25 cellular contexts compared by ENCODE assay signal in the genomic region with DNA sequence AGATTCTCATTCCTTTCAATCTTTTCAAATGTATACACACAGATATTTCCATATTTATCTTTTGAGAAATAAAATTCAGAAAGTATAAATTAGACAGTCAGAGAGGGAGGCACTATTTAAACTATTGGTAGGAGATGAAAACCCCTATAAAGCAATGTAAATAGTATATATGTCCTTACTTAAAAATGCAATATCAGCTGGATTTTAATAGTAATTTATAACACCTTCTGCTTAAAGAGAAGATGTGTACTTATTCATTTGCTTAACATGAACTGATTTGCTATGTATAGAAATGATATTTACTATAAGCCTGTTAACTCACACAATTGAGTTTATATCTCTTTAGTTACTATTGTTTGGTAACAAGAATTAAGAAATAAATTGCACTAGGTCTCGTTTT.
DNase-seq lines count a peak whose midpoint lies in the region; ATAC-seq, FAIRE-seq and TF ChIP-seq lines count a peak whose summit lies in the region.
"Had no signal": no experiment of that assay in that cellular context is flagged by ENCODE, and none has a peak within 500 bp of the region (broad histone marks: within the 10 kb centered on the region; RNA-seq: fewer than 3 reads in every experiment).

No MANE protein-coding gene starts in this region.

- no peak overlapping the region for H2AFZ ChIP-seq in HepG2 (ENCODE audit: low read length)
- H2AFZ ChIP-seq in K562 (ENCODE audit: low read depth, low read length): no peak overlapping the region

- H3K9me3 ChIP-seq in HepG2 (ENCODE audit: low read length): no peaks in the 10 kb centered on the region
- no peaks in the 10 kb centered on the region for H3K9me3 ChIP-seq in right lobe of liver
- no peaks in the 10 kb centered on the region for H3K9me3 ChIP-seq in K562 (replicated peaks; ENCODE audit: control insufficient read depth, insufficient read depth, low read depth, low read length)
- H3K9me3 ChIP-seq: BE2C, BLaER1 had no signal

- CTCF ChIA-PET in HepG2 (lab: Yijun Ruan, JAX; ENCODE audit: low intra/inter-chr PET ratio, low total read pairs): no interaction called here
- CTCF ChIA-PET in K562 (lab: Yijun Ruan, JAX; ENCODE audit: low intra/inter-chr PET ratio): no interaction called here

- ATAC-seq in HepG2 (no peak), right lobe of liver (no peak), K562 (no peak), left ventricle myocardium superior (no peak)
- ATAC-seq: GM12878 had no signal

- H3K9me1 ChIP-seq in K562 (ENCODE audit: control insufficient read depth, insufficient read depth, low read length): no peaks in the 10 kb centered on the region

- WGBS in HepG2 (ENCODE audit: low lambda C conversion rate): 0% methylated on average over 1 of the region's 1 CpG
- 22% methylated on average over 1 of the region's 1 CpG for WGBS in right lobe of liver (ENCODE audit: insufficient coverage, low coverage, low lambda C conversion rate, missing lambda C conversion rate)
- WGBS in K562 (ENCODE audit: insufficient coverage, low coverage, missing lambda C conversion rate): 0% methylated on average over 1 of the region's 1 CpG

- TF ChIP-seq CTCF in HepG2 (CRISPR knock-in tag; IDR thresholded peaks at IDR 0.05): no peak
- no peak for TF ChIP-seq CTCF in right lobe of liver (IDR thresholded peaks at IDR 0.05)
- TF ChIP-seq CTCF in K562 (IDR thresholded peaks at IDR 0.05 in 2 of 3, conservative IDR thresholded peaks at IDR 0.05 in 1 of 3; ENCODE audit: insufficient read depth in 2 of 3, low read depth in 1 of 3, low read length in 3 of 3): no peak

- no peaks in the 10 kb centered on the region for H4K20me1 ChIP-seq in HepG2 (ENCODE audit: insufficient read depth, low read length)
- no peaks in the 10 kb centered on the region for H4K20me1 ChIP-seq in K562 (replicated peaks; ENCODE audit: control insufficient read depth, insufficient read depth, low read length)
- H4K20me1 ChIP-seq: BLaER1 had no signal

- H3K27me3 ChIP-seq in HepG2 (ENCODE audit: control insufficient read depth in 1 of 2, insufficient read depth in 2 of 2, low read length in 2 of 2): no peaks in the 10 kb centered on the region
- no peaks in the 10 kb centered on the region for H3K27me3 ChIP-seq in right lobe of liver
- no peaks in the 10 kb centered on the region for H3K27me3 ChIP-seq in K562 (ENCODE audit: control insufficient read depth in 2 of 2, insufficient read depth in 2 of 2, low read length in 2 of 2)
- H3K27me3 ChIP-seq: BE2C, BLaER1 had no signal

- POLR2A ChIA-PET in HepG2 (lab: Yijun Ruan, JAX) (no interaction called here), K562 (lab: Yijun Ruan, JAX) (no interaction called here)

- TF ChIP-seq EP300 in HepG2 (IDR thresholded peaks at IDR 0.05; ENCODE audit: low read depth in 2 of 2, low read length in 2 of 2): no peak
- no peak for TF ChIP-seq EP300 in HepG2 (CRISPR knock-in tag; IDR thresholded peaks at IDR 0.05; ENCODE audit: borderline replicate concordance)
- TF ChIP-seq EP300 in K562 (IDR thresholded peaks at IDR 0.05; ENCODE audit: low read length): no peak

- no peak overlapping the region for H3K4me2 ChIP-seq in HepG2 (ENCODE audit: low read depth, low read length)
- H3K4me2 ChIP-seq in K562 (ENCODE audit: insufficient read depth, low read length): no peak overlapping the region
- H3K4me2 ChIP-seq: BLaER1 had no signal

- FAIRE-seq in HepG2 (lab: Jason Lieb, UNC): no peak
- no peak for FAIRE-seq in K562 (lab: Jason Lieb, UNC)
- FAIRE-seq: GM12878, GM12892, GM18507, GM19239 had no signal

- TF ChIP-seq RAD21 in HepG2 (CRISPR knock-in tag; IDR thresholded peaks at IDR 0.05) (no peak), K562 (CRISPR knock-in tag; conservative IDR thresholded peaks at IDR 0.05 in 1 of 2, IDR thresholded peaks at IDR 0.05 in 1 of 2) (no peak)

- no TSS peak for BruUV-seq in HepG2 (replicated peaks; lab: Mats Ljungman, UMichigan)
- no TSS peak for BruUV-seq in K562 (replicated peaks; lab: Mats Ljungman, UMichigan)

- no peak overlapping the region for H3K4me3 ChIP-seq in HepG2 (replicated peaks in 1 of 3; ENCODE audit: insufficient read depth in 1 of 3, low read depth in 2 of 3, low read length in 3 of 3)
- no peak overlapping the region for H3K4me3 ChIP-seq in right lobe of liver
- H3K4me3 ChIP-seq in K562: no peak overlapping the region
- H3K4me3 ChIP-seq: BLaER1, GM12878 had no signal

- H3K9ac ChIP-seq in HepG2 (ENCODE audit: insufficient read depth, low read depth, low read length) (no peak overlapping the region), K562 (ENCODE audit: insufficient read depth in 1 of 2, low read depth in 2 of 2, low read length in 2 of 2) (no peak overlapping the region)
- H3K9ac ChIP-seq: BLaER1 had no signal

- no peak for DNase-seq in HepG2 (ENCODE audit: low spot score)
- no peak for DNase-seq in right lobe of liver
- DNase-seq in K562 (ENCODE audit: extremely low read depth in 1 of 4, low spot score in 3 of 4): no peak
- no peak for DNase-seq in HCEC 1CT
- DNase-seq in left ventricle myocardium superior: no peak
- DNase-seq: ACHN; BE2C; C1 segment of cervical spinal cord; CD4-positive, alpha-beta memory T cell; CD4-positive, CD25-positive, alpha-beta regulatory T cell; CD8-positive, alpha-beta memory T cell; COR-L47; DMS 273 treated with DMSO at 0.1 percent for 48 hours; DMS153; DMS53; DMS79; DND-41; EL; GDM1 had no signal

- intact Hi-C loops in HepG2 (cut with micrococcal nuclease; ENCODE audit: unreplicated experiment) (no loop called here), right lobe of liver (cut with DNase I) (no loop called here), K562 (cut with micrococcal nuclease) (no loop called here), left ventricle myocardium superior (cut with micrococcal nuclease) (no loop called here)

- TF ChIP-seq POLR2A in HepG2 (IDR thresholded peaks at IDR 0.05; ENCODE audit: insufficient read depth in 1 of 2, low read depth in 2 of 2, low read length in 2 of 2) (no peak), right lobe of liver (IDR thresholded peaks at IDR 0.05) (no peak), K562 (conservative IDR thresholded peaks at IDR 0.05) (no peak)

- H3K36me3 ChIP-seq in HepG2 (replicated peaks in 1 of 2; ENCODE audit: control insufficient read depth in 1 of 2, insufficient read depth in 2 of 2, low read length in 2 of 2) (no peaks in the 10 kb centered on the region), right lobe of liver (no peaks in the 10 kb centered on the region), K562 (ENCODE audit: control insufficient read depth, insufficient read depth, low read length) (no peaks in the 10 kb centered on the region)
- H3K36me3 ChIP-seq: BE2C, BLaER1 had no signal

- H3K27ac ChIP-seq in HepG2 (ENCODE audit: extremely low read length, insufficient read depth, low read length) (no peak overlapping the region), right lobe of liver (no peak overlapping the region), K562 (ENCODE audit: extremely low read depth, low read depth, low read length) (no peak overlapping the region)
- H3K27ac ChIP-seq: 22Rv1, BLaER1 had no signal

- H3K4me1 ChIP-seq in HepG2 (ENCODE audit: insufficient read depth, low read length) (no peaks in the 10 kb centered on the region), right lobe of liver (no peaks in the 10 kb centered on the region), K562 (replicated peaks in 1 of 2; ENCODE audit: control insufficient read depth in 2 of 2, insufficient read depth in 2 of 2, low read length in 2 of 2) (no peaks in the 10 kb centered on the region)
- H3K4me1 ChIP-seq: BE2C, BLaER1 had no signal

- in situ Hi-C loops in HepG2 (cut with HindIII; ENCODE audit: extremely low pct_ligation_motif_present, low pct_unique_long_range_greater_than_20kb) (no loop called here), K562 (cut with MboI) (no loop called here)

- H3K79me2 ChIP-seq in HepG2 (ENCODE audit: insufficient read depth, low read length) (no peaks in the 10 kb centered on the region), K562 (ENCODE audit: control insufficient read depth, insufficient read depth, low read length) (no peaks in the 10 kb centered on the region)

TF ChIP-seq in HepG2, 621 proteins besides CTCF, POLR2A, EP300 and RAD21:
- TF ChIP-seq DNMT1 (CRISPR knock-in tag; IDR thresholded peaks at IDR 0.05): no peak
- peak; percentile 73; the same call in 1 of the 2 replicates for TF ChIP-seq MAFF (IDR thresholded peaks at IDR 0.05; ENCODE audit: low read depth, low read length)
- no peak for TF ChIP-seq RORA (CRISPR knock-in tag; IDR thresholded peaks at IDR 0.05)
- no peak for TF ChIP-seq ZNF501 (CRISPR knock-in tag; IDR thresholded peaks at IDR 0.05)
- peak; percentile 55 to 82; a peak in 3 of 4 replicates for TF ChIP-seq MAFK (conservative IDR thresholded peaks at IDR 0.05 in 1 of 2, IDR thresholded peaks at IDR 0.05 in 1 of 2; ENCODE audit: low read length in 2 of 2)

TF ChIP-seq in K562, 482 proteins besides CTCF, POLR2A, EP300 and RAD21:
- TF ChIP-seq C11orf30 (IDR thresholded peaks at IDR 0.05; ENCODE audit: low read depth): 0 out of 2 replicates have a peak, but pooled peaks have one; percentile 9
- TF ChIP-seq EGR1 (conservative IDR thresholded peaks at IDR 0.05): no peak
- TF ChIP-seq SMAD3 (CRISPR knock-in tag; conservative IDR thresholded peaks at IDR 0.05): no peak
- TF ChIP-seq ZNF668 (CRISPR knock-in tag; IDR thresholded peaks at IDR 0.05): no peak
- 0 out of 2 replicates have a peak, but pooled peaks have one; percentile 3 for TF ChIP-seq MAFK (IDR thresholded peaks at IDR 0.05; ENCODE audit: low read length)
- no peak for TF ChIP-seq SMAD1 (IDR thresholded peaks at IDR 0.05; ENCODE audit: low read depth, low read length, partially characterized antibody)
- TF ChIP-seq, protein P1, sequence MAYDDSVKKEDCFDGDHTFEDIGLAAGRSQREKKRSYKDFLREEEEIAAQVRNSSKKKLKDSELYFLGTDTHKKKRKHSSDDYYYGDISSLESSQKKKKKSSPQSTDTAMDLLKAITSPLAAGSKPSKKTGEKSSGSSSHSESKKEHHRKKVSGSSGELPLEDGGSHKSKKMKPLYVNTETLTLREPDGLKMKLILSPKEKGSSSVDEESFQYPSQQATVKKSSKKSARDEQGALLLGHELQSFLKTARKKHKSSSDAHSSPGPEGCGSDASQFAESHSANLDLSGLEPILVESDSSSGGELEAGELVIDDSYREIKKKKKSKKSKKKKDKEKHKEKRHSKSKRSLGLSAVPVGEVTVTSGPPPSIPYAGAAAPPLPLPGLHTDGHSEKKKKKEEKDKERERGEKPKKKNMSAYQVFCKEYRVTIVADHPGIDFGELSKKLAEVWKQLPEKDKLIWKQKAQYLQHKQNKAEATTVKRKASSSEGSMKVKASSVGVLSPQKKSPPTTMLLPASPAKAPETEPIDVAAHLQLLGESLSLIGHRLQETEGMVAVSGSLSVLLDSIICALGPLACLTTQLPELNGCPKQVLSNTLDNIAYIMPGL (CRISPR knock-in tag; IDR thresholded peaks at IDR 0.05): no peak
- TF ChIP-seq HNRNPUL1 (IDR thresholded peaks at IDR 0.05; ENCODE audit: low read length): no peak
- no peak for TF ChIP-seq LCOR (CRISPR knock-in tag; IDR thresholded peaks at IDR 0.05)
- 0 out of 2 replicates have a peak, but pooled peaks have one; percentile 18 for TF ChIP-seq ZNF316 (IDR thresholded peaks at IDR 0.05)
- TF ChIP-seq RFX5 (IDR thresholded peaks at IDR 0.05; ENCODE audit: low read depth, low read length): no peak
